Comparison of ENCODE assay signal across 17 cellular contexts in genomic region chr11:110125632-110126031, GRCh38. TPM values are rescaled to one million over a fixed set of nuclear protein-coding genes. Genes with fewer than 3 reads are reported as not detected.
DNase-seq lines count a peak whose midpoint lies in the region; ATAC-seq, FAIRE-seq and TF ChIP-seq lines count a peak whose summit lies in the region.
"Had no signal": no experiment of that assay in that cellular context is flagged by ENCODE, and none has a peak within 500 bp of the region (broad histone marks: within the 10 kb centered on the region; RNA-seq: fewer than 3 reads in every experiment).

No MANE protein-coding gene starts in this region.

- FAIRE-seq in A549 (lab: Jason Lieb, UNC) = no peak
- no peak for FAIRE-seq in HepG2 (lab: Jason Lieb, UNC)
- FAIRE-seq: kidney had no signal

- H2AFZ ChIP-seq in HepG2 (ENCODE audit: low read length) = no peak overlapping the region

- TF ChIP-seq POLR2A in A549 (IDR thresholded peaks at IDR 0.05; ENCODE audit: low read length) (no peak), HepG2 (IDR thresholded peaks at IDR 0.05; ENCODE audit: insufficient read depth in 1 of 2, low read depth in 2 of 2, low read length in 2 of 2) (no peak)

- TF ChIP-seq CTCF in A549 (IDR thresholded peaks at IDR 0.05) (no peak), choroid plexus epithelial cell (conservative IDR thresholded peaks at IDR 0.05; ENCODE audit: low read depth, low read length) (no peak), HepG2 (CRISPR knock-in tag; IDR thresholded peaks at IDR 0.05) (no peak)

- H3K27me3 ChIP-seq in HepG2 (ENCODE audit: control insufficient read depth in 1 of 2, insufficient read depth in 2 of 2, low read length in 2 of 2) = no peaks in the 10 kb centered on the region; a peak in 1 of 5 replicates

- TF ChIP-seq RAD21 in A549 (conservative IDR thresholded peaks at IDR 0.05 in 1 of 2, IDR thresholded peaks at IDR 0.05 in 1 of 2) (no peak), HepG2 (CRISPR knock-in tag; IDR thresholded peaks at IDR 0.05) (no peak)

- ATAC-seq in A549 (peak; percentile 39 to 74; a peak in 3 of 6 replicates), HepG2 (peak; percentile 88), GM21423 (IDR thresholded peaks at IDR 0.05; ENCODE audit: unreplicated experiment) (no peak), HG03175 (IDR thresholded peaks at IDR 0.05; ENCODE audit: unreplicated experiment) (no peak)
- ATAC-seq: natural killer cell treated with Interleukin-12 subunit alpha and Interleukin-12 subunit beta and Interleukin-15 and Interleukin-18, amount 100 ng/mL, for 72 hours; SK-N-SH treated with all-trans-retinoic acid at 6 μM for 48 hours had no signal

- BruUV-seq in HepG2 (replicated peaks; lab: Mats Ljungman, UMichigan) = no TSS peak

- CTCF ChIA-PET in A549 (lab: Yijun Ruan, JAX) = no interaction called here
- CTCF ChIA-PET in HepG2 (lab: Yijun Ruan, JAX; ENCODE audit: low intra/inter-chr PET ratio, low total read pairs) = no interaction called here

- 0 out of 3 replicates have a peak overlapping the region, but pooled peaks have one; percentile 15 for H3K4me2 ChIP-seq in A549
- no peak overlapping the region for H3K4me2 ChIP-seq in HepG2 (ENCODE audit: low read depth, low read length)

- peak in 1 of 2 experiments; percentile 30 for DNase-seq in A549 (ENCODE audit: low read depth in 1 of 2, low spot score in 1 of 2)
- peak; percentile 77 for DNase-seq in LHCN-M2 (ENCODE audit: low read depth)
- peak; percentile 98 for DNase-seq in choroid plexus epithelial cell (ENCODE audit: low read depth)
- DNase-seq in HepG2 (ENCODE audit: low spot score) = peak; percentile 44
- DNase-seq in stimulated activated CD4-positive, alpha-beta T cell treated with anti-CD3 and anti-CD28 coated beads, Interleukin-4, amount 100 ng/mL, for 4 hours = no peak
- DNase-seq in NOMO-1 (lab: John Stamatoyannopoulos, UW; ENCODE audit: unreplicated experiment in 2 of 2) = no peak
- DNase-seq: 8988T; activated CD8-positive, alpha-beta memory T cell treated with anti-CD3 and anti-CD28 coated beads, Interleukin-2, amount 50 U/mL, for 4 hours; activated naive CD8-positive, alpha-beta T cell treated with anti-CD3 and anti-CD28 coated beads, Interleukin-2, amount 10 ng/mL, durations not matched to agents 7 days and 5 days; Calu3; Karpas-422; kidney had no signal

- intact Hi-C loops in HepG2 (cut with micrococcal nuclease; ENCODE audit: unreplicated experiment) = loop anchor here (5.0 kb wide), 1 partner anchor 33 kb away; the partner anchor contains the start of gene ZC3H12C

- H3K79me2 ChIP-seq in HepG2 (ENCODE audit: insufficient read depth, low read length) = no peaks in the 10 kb centered on the region

- in situ Hi-C loops in HepG2 (cut with HindIII; ENCODE audit: extremely low pct_ligation_motif_present, low pct_unique_long_range_greater_than_20kb) = no loop called here

- H3K9me3 ChIP-seq in A549 = no peaks in the 10 kb centered on the region
- H3K9me3 ChIP-seq in HepG2 (ENCODE audit: low read length) = no peaks in the 10 kb centered on the region
- H3K9me3 ChIP-seq: thoracic aorta had no signal

- no peaks in the 10 kb centered on the region for H3K36me3 ChIP-seq in HepG2 (replicated peaks in 1 of 2; ENCODE audit: control insufficient read depth in 1 of 2, insufficient read depth in 2 of 2, low read length in 2 of 2)
- H3K36me3 ChIP-seq: thoracic aorta had no signal

- H4K20me1 ChIP-seq in HepG2 (ENCODE audit: insufficient read depth, low read length) = no peaks in the 10 kb centered on the region

- peaks cover 52% of the 10 kb centered on the region for H3K4me1 ChIP-seq in A549
- peaks cover 9% of the 10 kb centered on the region for H3K4me1 ChIP-seq in HepG2 (ENCODE audit: insufficient read depth, low read length)

- 70% methylated on average over 4 of the region's 4 CpGs for WGBS in A549 (ENCODE audit: missing lambda C conversion rate)
- 72% methylated on average over 4 of the region's 4 CpGs for WGBS in HepG2 (ENCODE audit: low lambda C conversion rate)

- H3K27ac ChIP-seq in A549 = peak overlapping the region in 1 of 2 experiments; percentile 65; a peak in 3 of 6 replicates
- no peak overlapping the region for H3K27ac ChIP-seq in HepG2 (ENCODE audit: extremely low read length, insufficient read depth, low read length)
- H3K27ac ChIP-seq: thoracic aorta had no signal

- TF ChIP-seq EP300 in A549 (IDR thresholded peaks at IDR 0.05) (no peak), HepG2 (IDR thresholded peaks at IDR 0.05; ENCODE audit: low read depth in 2 of 2, low read length in 2 of 2) (no peak), HepG2 (CRISPR knock-in tag; IDR thresholded peaks at IDR 0.05; ENCODE audit: borderline replicate concordance) (no peak)

- POLR2A ChIA-PET in A549 (lab: Yijun Ruan, JAX) = interaction anchor here (0.7 kb wide), 1 partner anchor 11 kb away, joined by 5 read pairs; no protein-coding TSS in a partner anchor
- POLR2A ChIA-PET in HepG2 (lab: Yijun Ruan, JAX) = no interaction called here

- H3K9ac ChIP-seq in HepG2 (ENCODE audit: insufficient read depth, low read depth, low read length) = no peak overlapping the region

- H3K4me3 ChIP-seq in A549 (no peak overlapping the region), choroid plexus epithelial cell (ENCODE audit: low read depth, low read length) (no peak overlapping the region), HepG2 (replicated peaks in 1 of 3; ENCODE audit: insufficient read depth in 1 of 3, low read depth in 2 of 3, low read length in 3 of 3) (no peak overlapping the region)
- H3K4me3 ChIP-seq: thoracic aorta had no signal

TF ChIP-seq in A549, 52 proteins besides CTCF, POLR2A, EP300 and RAD21:
- TF ChIP-seq CBX2 (IDR thresholded peaks at IDR 0.05; ENCODE audit: borderline replicate concordance, low read depth) (no peak), MAFK (IDR thresholded peaks at IDR 0.05; ENCODE audit: partially characterized antibody) (peak; percentile 77)
TF ChIP-seq in A549: peak in this region for 1.

TF ChIP-seq in HepG2, 621 proteins besides CTCF, POLR2A, EP300 and RAD21 (continues in another document):
- TF ChIP-seq NRL (CRISPR knock-in tag; IDR thresholded peaks at IDR 0.05; ENCODE audit: borderline replicate concordance) (no peak), ZBED4 (CRISPR knock-in tag; IDR thresholded peaks at IDR 0.05; ENCODE audit: borderline replicate concordance) (no peak)

RNA-seq across cellular contexts. Expression of gene ZC3H12C, which starts 32.4 kb away (rescaled TPM):
- polyA plus RNA-seq in A549 (2011; rRNA removed) = 11.9 and 12.4 TPM in 2 replicates
- 2.4 and 3.1 TPM in 2 replicates for polyA plus RNA-seq in A549 (2012; cell fraction: cytosol; rRNA removed)
- 5.6 TPM in 2 replicates for polyA plus RNA-seq in A549 (2012; cell fraction: nucleus; rRNA removed)
- polyA plus RNA-seq in A549 (2017; fragmentation: RNase III; extraction: RNeasy Plus Mini Kit Qiagen cat#74134 plus additional on column Dnase treatment) = 3.1 to 3.2 TPM (median 3.1 TPM) in 3 replicates
- polyA minus RNA-seq in A549 (2011; rRNA and poly(A)+ RNA removed) = 13.1 and 13.9 TPM in 2 replicates
- 7.5 and 13.4 TPM in 2 replicates for total RNA-seq in LHCN-M2 (2014; rRNA removed)
- polyA plus RNA-seq in LHCN-M2 (2012) = 1.6 TPM
- 5.7 and 6.8 TPM in 2 replicates for total RNA-seq in HepG2 (2016; rRNA removed; fragmentation: Illumina TruSeq; extraction: Trizol)
- total RNA-seq in HepG2 (2016; cell fraction: cytosol; rRNA removed; fragmentation: Illumina TruSeq; extraction: Trizol; ENCODE audit: low read depth) = 9.0 and 9.5 TPM in 2 replicates
- total RNA-seq in HepG2 (2016; cell fraction: insoluble cytoplasmic fraction; rRNA removed; fragmentation: Illumina TruSeq; extraction: Trizol) = 5.1 and 5.4 TPM in 2 replicates
- total RNA-seq in HepG2 (2016; cell fraction: membrane; rRNA removed; fragmentation: Illumina TruSeq; extraction: Trizol) = 5.2 and 6.0 TPM in 2 replicates
- 7.1 and 8.4 TPM in 2 replicates for total RNA-seq in HepG2 (2016; cell fraction: nucleus; rRNA removed; fragmentation: Illumina TruSeq; extraction: Trizol)
- polyA plus RNA-seq in HepG2 (2011; rRNA removed) = 2.2 and 2.4 TPM in 2 replicates
- polyA plus RNA-seq in HepG2 (2011; cell fraction: cytosol; rRNA removed) = 1.3 and 1.4 TPM in 2 replicates
- polyA plus RNA-seq in HepG2 (2011; cell fraction: nucleus; rRNA removed) = 4.8 and 6.1 TPM in 2 replicates
- polyA plus RNA-seq in HepG2 (2012) = 1.3 and 1.5 TPM in 2 replicates
- 0.08 TPM in 2 replicates for polyA plus RNA-seq in HepG2 (2016; cell fraction: cytosol; fragmentation: Illumina TruSeq; extraction: Trizol; ENCODE audit: low read depth)
- 2.1 and 2.3 TPM in 2 replicates for polyA plus RNA-seq in HepG2 (2016; cell fraction: insoluble cytoplasmic fraction; fragmentation: Illumina TruSeq; extraction: Trizol; ENCODE audit: low read depth)
- polyA plus RNA-seq in HepG2 (2016; cell fraction: membrane; fragmentation: Illumina TruSeq; extraction: Trizol; ENCODE audit: low read depth) = 0.30 TPM in 2 replicates
- 4.9 and 5.1 TPM in 2 replicates for polyA plus RNA-seq in HepG2 (2016; cell fraction: nucleus; fragmentation: Illumina TruSeq; extraction: Trizol; ENCODE audit: insufficient read depth, low read depth)
- 4.1 and 15.9 TPM in 2 replicates for polyA minus RNA-seq in HepG2 (2011; rRNA and poly(A)+ RNA removed; ENCODE audit: low replicate concordance)
- 3.7 and 4.2 TPM in 2 replicates for polyA minus RNA-seq in HepG2 (2011; cell fraction: cytosol; rRNA and poly(A)+ RNA removed)
- 9.8 and 12.9 TPM in 2 replicates for polyA minus RNA-seq in HepG2 (2011; cell fraction: nucleus; rRNA and poly(A)+ RNA removed)

Comparison
In these comparisons a context has a peak if more than half of its experiments do, and no peak if none do; other contexts are left out.
1. ATAC-seq: peak in A549 (2 of 2) and HepG2 (single experiment); none in GM21423 (single experiment) and HG03175 (single experiment).
2. DNase-seq: peak in LHCN-M2 (single experiment), choroid plexus epithelial cell (single experiment) and HepG2 (single experiment); none in stimulated activated CD4-positive, alpha-beta T cell treated with anti-CD3 and anti-CD28 coated beads, Interleukin-4, amount 100 ng/mL, for 4 hours (0 of 2) and NOMO-1 (0 of 2).
3. Of the 38 proteins assayed by ChIP-seq in both HepG2 and A549: peak only in HepG2: FOSL2 and NFE2L2; only in A549: none; in both: MAFK; in neither: 35.